8 cellular contexts compared by ENCODE assay signal in the genomic region with DNA sequence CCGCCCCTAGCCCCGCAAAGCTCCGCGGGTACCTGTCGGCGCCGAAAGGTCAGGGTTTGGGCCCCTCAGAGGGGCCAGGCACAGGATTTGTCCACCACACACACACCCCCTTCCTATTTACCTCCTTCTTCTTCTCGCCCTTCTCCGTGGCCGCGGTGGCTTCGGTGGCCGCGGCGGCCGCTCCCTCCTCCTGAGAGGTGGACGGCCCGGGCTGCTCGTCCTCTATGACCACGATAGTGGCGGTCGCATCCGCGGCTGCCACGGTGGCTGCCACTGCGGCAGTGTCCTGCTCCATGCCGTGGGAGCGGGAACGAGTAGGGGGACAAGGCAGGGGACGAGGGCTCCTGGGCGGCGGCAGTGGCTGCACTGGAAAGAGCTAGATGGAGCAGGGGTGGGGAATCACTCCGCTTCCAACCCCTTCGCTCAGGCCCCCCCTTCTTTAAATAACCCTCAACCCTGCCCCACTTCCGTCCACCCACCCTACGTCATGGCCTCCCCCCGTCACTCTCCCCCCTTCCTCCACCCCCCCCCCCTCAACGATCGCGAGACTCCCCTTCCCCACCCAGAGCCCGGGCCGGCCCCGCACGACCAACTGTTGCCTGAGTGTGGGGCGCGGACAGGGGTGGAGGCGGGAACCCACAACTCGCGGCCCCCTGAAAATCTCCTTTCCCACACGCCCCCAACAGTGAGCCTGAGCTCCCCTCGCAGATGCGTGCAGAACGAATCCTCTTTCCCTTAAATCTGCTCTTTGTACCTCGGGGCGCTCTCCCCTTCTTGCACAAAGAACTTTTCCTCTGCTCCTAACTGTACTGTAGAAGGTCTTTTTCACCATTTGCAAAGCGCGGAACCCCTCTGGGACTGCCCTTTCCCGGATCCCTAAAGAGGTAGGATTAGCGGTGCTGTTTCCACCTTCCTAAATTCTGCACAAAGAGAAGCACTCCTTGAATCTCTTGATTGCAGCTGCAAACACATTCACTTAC. TPM values are rescaled to one million over a fixed set of nuclear protein-coding genes. Genes with fewer than 3 reads are reported as not detected.
DNase-seq lines count a peak whose midpoint lies in the region; ATAC-seq and TF ChIP-seq lines count a peak whose summit lies in the region.

A gene with protein sequence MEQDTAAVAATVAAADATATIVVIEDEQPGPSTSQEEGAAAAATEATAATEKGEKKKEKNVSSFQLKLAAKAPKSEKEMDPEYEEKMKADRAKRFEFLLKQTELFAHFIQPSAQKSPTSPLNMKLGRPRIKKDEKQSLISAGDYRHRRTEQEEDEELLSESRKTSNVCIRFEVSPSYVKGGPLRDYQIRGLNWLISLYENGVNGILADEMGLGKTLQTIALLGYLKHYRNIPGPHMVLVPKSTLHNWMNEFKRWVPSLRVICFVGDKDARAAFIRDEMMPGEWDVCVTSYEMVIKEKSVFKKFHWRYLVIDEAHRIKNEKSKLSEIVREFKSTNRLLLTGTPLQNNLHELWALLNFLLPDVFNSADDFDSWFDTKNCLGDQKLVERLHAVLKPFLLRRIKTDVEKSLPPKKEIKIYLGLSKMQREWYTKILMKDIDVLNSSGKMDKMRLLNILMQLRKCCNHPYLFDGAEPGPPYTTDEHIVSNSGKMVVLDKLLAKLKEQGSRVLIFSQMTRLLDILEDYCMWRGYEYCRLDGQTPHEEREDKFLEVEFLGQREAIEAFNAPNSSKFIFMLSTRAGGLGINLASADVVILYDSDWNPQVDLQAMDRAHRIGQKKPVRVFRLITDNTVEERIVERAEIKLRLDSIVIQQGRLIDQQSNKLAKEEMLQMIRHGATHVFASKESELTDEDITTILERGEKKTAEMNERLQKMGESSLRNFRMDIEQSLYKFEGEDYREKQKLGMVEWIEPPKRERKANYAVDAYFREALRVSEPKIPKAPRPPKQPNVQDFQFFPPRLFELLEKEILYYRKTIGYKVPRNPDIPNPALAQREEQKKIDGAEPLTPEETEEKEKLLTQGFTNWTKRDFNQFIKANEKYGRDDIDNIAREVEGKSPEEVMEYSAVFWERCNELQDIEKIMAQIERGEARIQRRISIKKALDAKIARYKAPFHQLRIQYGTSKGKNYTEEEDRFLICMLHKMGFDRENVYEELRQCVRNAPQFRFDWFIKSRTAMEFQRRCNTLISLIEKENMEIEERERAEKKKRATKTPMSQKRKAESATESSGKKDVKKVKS (minus strand): TSS at position 415 of the 980 bp plus-strand sequence. CDS start 120 bp downstream, at position 295.

- CTCF ChIA-PET in BJ (lab: Yijun Ruan, JAX) (no interaction called here), WTC11 (lab: Charles Lee) (interaction anchor here (0.6 kb wide), 1 partner anchor 17 kb away, joined by 4 read pairs; a partner anchor contains a TSS)

- DNase-seq in BJ (ENCODE audit: low read depth) (no peak), HT-29 (ENCODE audit: low spot score) (peak; percentile 25), WTC11 (ENCODE audit: low spot score) (peak; percentile 39), esophagus muscularis mucosa (ENCODE audit: extremely low spot score) (no peak), mesothelial cell of epicardium (ENCODE audit: low spot score in 2 of 2, unreplicated experiment in 2 of 2) (peak; percentile 66 to 71), tibial artery (peak; percentile 28 to 63), SIG-M5 treated with dmso at 0.1 percent for 504 hours (lab: John Stamatoyannopoulos, UW; ENCODE audit: unreplicated experiment) (no peak)

- H3K4me3 ChIP-seq in BJ (ENCODE audit: low read depth, low read length) (peak within 1 kb of the TSS; percentile 87), esophagus muscularis mucosa (peak within 1 kb of the TSS; percentile 81 to 89 (median 82)), tibial artery (peak within 1 kb of the TSS; percentile 91 to 92)

- H3K27ac Mint-ChIP-seq in WTC11 (peak within 1 kb of the TSS; percentile 94), mesothelial cell of epicardium (peak within 1 kb of the TSS; percentile 95)

- H3K4me3 Mint-ChIP-seq in WTC11 (peak within 1 kb of the TSS; percentile 85), mesothelial cell of epicardium (peak within 1 kb of the TSS; percentile 89)

- POLR2A ChIA-PET in BJ (lab: Charles Lee), result no interaction called here
- POLR2A ChIA-PET in WTC11 (lab: Charles Lee), result no interaction called here

- H3K36me3 ChIP-seq in BJ (ENCODE audit: control insufficient read depth, insufficient read depth, low read length) (no peaks in the 10 kb centered on the region), esophagus muscularis mucosa (no peaks in the 10 kb centered on the region), tibial artery (no peaks in the 10 kb centered on the region)

- H3K4me1 Mint-ChIP-seq in WTC11 (peaks cover 10% of the 10 kb centered on the region), mesothelial cell of epicardium (peaks cover 19% of the 10 kb centered on the region)

- no peaks in the 10 kb centered on the region for H3K27me3 ChIP-seq in BJ (ENCODE audit: control insufficient read depth, insufficient read depth, low read length)
- H3K27me3 ChIP-seq in esophagus muscularis mucosa, result no peaks in the 10 kb centered on the region
- H3K27me3 ChIP-seq in tibial artery, result no peaks in the 10 kb centered on the region

- no peak for TF ChIP-seq EP300 in esophagus muscularis mucosa (IDR thresholded peaks at IDR 0.05)

- no peaks in the 10 kb centered on the region for H3K9me3 ChIP-seq in esophagus muscularis mucosa
- no peaks in the 10 kb centered on the region for H3K9me3 ChIP-seq in tibial artery

- H3K36me3 Mint-ChIP-seq in WTC11 (no peaks in the 10 kb centered on the region), mesothelial cell of epicardium (no peaks in the 10 kb centered on the region)

- H3K9me3 Mint-ChIP-seq in WTC11 (peaks cover 5% of the 10 kb centered on the region), mesothelial cell of epicardium (peaks cover 6% of the 10 kb centered on the region)

- no peak for TF ChIP-seq POLR2A in esophagus muscularis mucosa (IDR thresholded peaks at IDR 0.05; ENCODE audit: low read depth)

- H3K4me1 ChIP-seq in esophagus muscularis mucosa (peaks cover 0 to 25% (median 4%) of the 10 kb centered on the region in 4 donors), tibial artery (peaks cover 0 to 13% (median 0%) of the 10 kb centered on the region in 4 donors)

- H3K27me3 Mint-ChIP-seq in WTC11 (ENCODE audit: low read depth), result peaks cover 3% of the 10 kb centered on the region; the same call in 1 of the 2 replicates
- H3K27me3 Mint-ChIP-seq in mesothelial cell of epicardium (ENCODE audit: low read depth), result no peaks in the 10 kb centered on the region

- H3K27ac ChIP-seq in esophagus muscularis mucosa (replicated peaks in 1 of 4), result peak within 1 kb of the TSS; percentile 93 to 96 (median 94)
- H3K27ac ChIP-seq in tibial artery, result peak within 1 kb of the TSS; percentile 93

- TF ChIP-seq CTCF in BJ (IDR thresholded peaks at IDR 0.05; ENCODE audit: insufficient read depth, low read depth, low read length) (no peak), WTC11 (IDR thresholded peaks at IDR 0.05) (no peak), esophagus muscularis mucosa (IDR thresholded peaks at IDR 0.05) (no peak), mesothelial cell of epicardium (IDR thresholded peaks at IDR 0.05; ENCODE audit: unreplicated experiment) (no peak), tibial artery (IDR thresholded peaks at IDR 0.05) (no peak)

- intact Hi-C loops in esophagus muscularis mucosa (cut with DNase I) (no loop called here), tibial artery (cut with DNase I; ENCODE audit: low total_unique reads) (no loop called here)

- ATAC-seq in WTC11 (peak; percentile 67), HG03571 (IDR thresholded peaks at IDR 0.05; ENCODE audit: unreplicated experiment) (no peak)

- WGBS in esophagus muscularis mucosa, result 50% methylated on average over 48 of the region's 59 CpGs

TF ChIP-seq in WTC11, 78 proteins besides CTCF, POLR2A, EP300 and RAD21 (continues in another document):
- TF ChIP-seq, protein P1, sequence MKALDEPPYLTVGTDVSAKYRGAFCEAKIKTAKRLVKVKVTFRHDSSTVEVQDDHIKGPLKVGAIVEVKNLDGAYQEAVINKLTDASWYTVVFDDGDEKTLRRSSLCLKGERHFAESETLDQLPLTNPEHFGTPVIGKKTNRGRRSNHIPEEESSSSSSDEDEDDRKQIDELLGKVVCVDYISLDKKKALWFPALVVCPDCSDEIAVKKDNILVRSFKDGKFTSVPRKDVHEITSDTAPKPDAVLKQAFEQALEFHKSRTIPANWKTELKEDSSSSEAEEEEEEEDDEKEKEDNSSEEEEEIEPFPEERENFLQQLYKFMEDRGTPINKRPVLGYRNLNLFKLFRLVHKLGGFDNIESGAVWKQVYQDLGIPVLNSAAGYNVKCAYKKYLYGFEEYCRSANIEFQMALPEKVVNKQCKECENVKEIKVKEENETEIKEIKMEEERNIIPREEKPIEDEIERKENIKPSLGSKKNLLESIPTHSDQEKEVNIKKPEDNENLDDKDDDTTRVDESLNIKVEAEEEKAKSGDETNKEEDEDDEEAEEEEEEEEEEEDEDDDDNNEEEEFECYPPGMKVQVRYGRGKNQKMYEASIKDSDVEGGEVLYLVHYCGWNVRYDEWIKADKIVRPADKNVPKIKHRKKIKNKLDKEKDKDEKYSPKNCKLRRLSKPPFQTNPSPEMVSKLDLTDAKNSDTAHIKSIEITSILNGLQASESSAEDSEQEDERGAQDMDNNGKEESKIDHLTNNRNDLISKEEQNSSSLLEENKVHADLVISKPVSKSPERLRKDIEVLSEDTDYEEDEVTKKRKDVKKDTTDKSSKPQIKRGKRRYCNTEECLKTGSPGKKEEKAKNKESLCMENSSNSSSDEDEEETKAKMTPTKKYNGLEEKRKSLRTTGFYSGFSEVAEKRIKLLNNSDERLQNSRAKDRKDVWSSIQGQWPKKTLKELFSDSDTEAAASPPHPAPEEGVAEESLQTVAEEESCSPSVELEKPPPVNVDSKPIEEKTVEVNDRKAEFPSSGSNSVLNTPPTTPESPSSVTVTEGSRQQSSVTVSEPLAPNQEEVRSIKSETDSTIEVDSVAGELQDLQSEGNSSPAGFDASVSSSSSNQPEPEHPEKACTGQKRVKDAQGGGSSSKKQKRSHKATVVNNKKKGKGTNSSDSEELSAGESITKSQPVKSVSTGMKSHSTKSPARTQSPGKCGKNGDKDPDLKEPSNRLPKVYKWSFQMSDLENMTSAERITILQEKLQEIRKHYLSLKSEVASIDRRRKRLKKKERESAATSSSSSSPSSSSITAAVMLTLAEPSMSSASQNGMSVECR (CRISPR knock-in tag; IDR thresholded peaks at IDR 0.05; ENCODE audit: borderline replicate concordance), result no peak
- TF ChIP-seq FOXK1 (CRISPR knock-in tag; IDR thresholded peaks at IDR 0.05) (0 out of 2 replicates have a peak, but pooled peaks have one; percentile 34), ATF1 (CRISPR knock-in tag; IDR thresholded peaks at IDR 0.05) (no peak)
- TF ChIP-seq, protein P2, sequence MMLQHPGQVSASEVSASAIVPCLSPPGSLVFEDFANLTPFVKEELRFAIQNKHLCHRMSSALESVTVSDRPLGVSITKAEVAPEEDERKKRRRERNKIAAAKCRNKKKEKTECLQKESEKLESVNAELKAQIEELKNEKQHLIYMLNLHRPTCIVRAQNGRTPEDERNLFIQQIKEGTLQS (CRISPR knock-in tag; conservative IDR thresholded peaks at IDR 0.05), result no peak

RNA-seq across cellular contexts. Expression of the gene that starts here (rescaled TPM):
- 13.9 and 36.7 TPM in 2 replicates for polyA plus RNA-seq in BJ (2011; rRNA removed)
- 9.3 and 13.8 TPM in 2 replicates for polyA minus RNA-seq in BJ (2011; rRNA and poly(A)+ RNA removed)
- 8.7 and 9.4 TPM in 2 replicates for total RNA-seq in HT-29 (2014; rRNA removed; shearing (Covaris generic))
- total RNA-seq in WTC11 (2021) (46.1 to 57.3 TPM (median 54.9 TPM) in 3 replicates), esophagus muscularis mucosa (10 to 100 TPM; 52.2 to 60.6 (median 55.7) TPM), mesothelial cell of epicardium (116 TPM in 3 replicates)

Comparison
In these comparisons a context has a peak if more than half of its experiments do, and no peak if none do; other contexts are left out.
1. DNase-seq: peak in HT-29 (single experiment), WTC11 (single experiment), mesothelial cell of epicardium (2 of 2) and tibial artery (2 of 2); none in BJ (single experiment), esophagus muscularis mucosa (single experiment) and SIG-M5 treated with dmso at 0.1 percent for 504 hours (single experiment).
2. Peak in every context shown above with its lines, with median percentiles within 50 percentile points of each other: H3K4me3 ChIP-seq.